Comparison of ENCODE assay signal across 8 cellular contexts in genomic region chr7:151017370-151017952, GRCh38. TPM values are rescaled to one million over a fixed set of nuclear protein-coding genes. Genes with fewer than 3 reads are reported as not detected.
DNase-seq lines count a peak whose midpoint lies in the region; ATAC-seq and TF ChIP-seq lines count a peak whose summit lies in the region.

No MANE protein-coding gene starts in this region.

- intact Hi-C loops in lower lobe of right lung (cut with DNase I) = no loop called here

- no peaks in the 10 kb centered on the region for H3K79me2 ChIP-seq in GM23248 (ENCODE audit: insufficient read depth)

- peaks cover 7% of the 10 kb centered on the region; the same call in 1 of the 2 replicates for H3K36me3 ChIP-seq in BLaER1
- H3K36me3 ChIP-seq in GM23248 (ENCODE audit: low read depth) = no peaks in the 10 kb centered on the region
- H3K36me3 ChIP-seq in WERI-Rb-1 = no peaks in the 10 kb centered on the region
- no peaks in the 10 kb centered on the region for H3K36me3 ChIP-seq in lower lobe of right lung

- in situ Hi-C loops in GM23248 (cut with MboI) = no loop called here

- no peaks in the 10 kb centered on the region for H3F3A ChIP-seq in GM23248 (ENCODE audit: insufficient read depth)

- H3K9me2 ChIP-seq in GM23248 (ENCODE audit: insufficient read depth) = no peaks in the 10 kb centered on the region

- H3K4me1 ChIP-seq in BLaER1 (peaks cover 78% of the 10 kb centered on the region), GM23248 (ENCODE audit: insufficient read depth) (no peaks in the 10 kb centered on the region), lower lobe of right lung (peaks cover 22% of the 10 kb centered on the region)

- no peak for ATAC-seq in lower lobe of right lung
- ATAC-seq in HG02642 (IDR thresholded peaks at IDR 0.05; ENCODE audit: poor library complexity, unreplicated experiment) = no peak
- ATAC-seq in HG03342 (IDR thresholded peaks at IDR 0.05; ENCODE audit: unreplicated experiment) = no peak

- 33% methylated on average over 13 of the region's 13 CpGs for WGBS in GM23248 (ENCODE audit: low coverage in 1 of 2, low lambda C conversion rate in 2 of 2, missing lambda C conversion rate in 2 of 2), 2 experiments

- no peaks in the 10 kb centered on the region for H3K9me3 ChIP-seq in BLaER1
- no peaks in the 10 kb centered on the region for H3K9me3 ChIP-seq in GM23248 (ENCODE audit: low read depth)
- no peaks in the 10 kb centered on the region for H3K9me3 ChIP-seq in WERI-Rb-1 (ENCODE audit: severe bottlenecking)
- no peaks in the 10 kb centered on the region for H3K9me3 ChIP-seq in lower lobe of right lung

- H3K4me2 ChIP-seq in BLaER1 = peak overlapping the region; percentile 100
- no peak overlapping the region for H3K4me2 ChIP-seq in GM23248 (ENCODE audit: unreplicated experiment)

- peak overlapping the region; percentile 56 for H2AFZ ChIP-seq in GM23248

- H3K27me3 ChIP-seq in BLaER1 (peaks cover 14% of the 10 kb centered on the region), GM23248 (replicated peaks; ENCODE audit: insufficient read depth) (peaks cover 19% of the 10 kb centered on the region), WERI-Rb-1 (ENCODE audit: insufficient read depth, low read depth, severe bottlenecking) (no peaks in the 10 kb centered on the region), lower lobe of right lung (ENCODE audit: low read depth) (peaks cover 40% of the 10 kb centered on the region)

- H3K9ac ChIP-seq in BLaER1 (peak overlapping the region; percentile 73), GM23248 (no peak overlapping the region)

- H4K20me1 ChIP-seq in BLaER1 (no peaks in the 10 kb centered on the region), GM23248 (ENCODE audit: insufficient read depth) (no peaks in the 10 kb centered on the region)

- H3K27ac ChIP-seq in BLaER1 = peak overlapping the region; percentile 57
- no peak overlapping the region for H3K27ac ChIP-seq in GM23248
- peak overlapping the region; percentile 45 for H3K27ac ChIP-seq in WERI-Rb-1
- no peak overlapping the region for H3K27ac ChIP-seq in lower lobe of right lung

- DNase-seq in GM23248 (no peak), WERI-Rb-1 (peak; percentile 54), lower lobe of right lung (no peak), Kasumi-1 (lab: John Stamatoyannopoulos, UW) (no peak), OCI-M1 (lab: John Stamatoyannopoulos, UW) (no peak)

- H3K4me3 ChIP-seq in BLaER1 (peak overlapping the region; percentile 68), GM23248 (no peak overlapping the region), WERI-Rb-1 (ENCODE audit: low read depth, low read length) (peak overlapping the region; percentile 55), lower lobe of right lung (peak overlapping the region; percentile 37)

- TF ChIP-seq CTCF in WERI-Rb-1 (IDR thresholded peaks at IDR 0.05; ENCODE audit: low read depth, low read length) (no peak), lower lobe of right lung (IDR thresholded peaks at IDR 0.05) (no peak)

RNA-seq across cellular contexts. Expression of gene ATG9B, which starts 6.8 kb away (rescaled TPM):
- not detected in 2 replicates for total RNA-seq in GM23248 (2014; rRNA removed; shearing (Covaris generic))
- polyA plus RNA-seq in GM23248 (2016; fragmentation: Nextera tagmentation; extraction: Ambion mirVana) = 0.79 and 0.81 TPM in 2 replicates
- 0.38 TPM for total RNA-seq in lower lobe of right lung

RNA-seq across cellular contexts. Expression of gene ABCB8, which starts 10.8 kb away (rescaled TPM):
- total RNA-seq in GM23248 (2014; rRNA removed; shearing (Covaris generic)) = 31.6 and 32.2 TPM in 2 replicates
- 28.5 and 29.6 TPM in 2 replicates for polyA plus RNA-seq in GM23248 (2016; fragmentation: Nextera tagmentation; extraction: Ambion mirVana)
- 42.4 TPM for total RNA-seq in lower lobe of right lung

RNA-seq across cellular contexts. Expression of gene NOS3, which starts 26.6 kb away (rescaled TPM):
- total RNA-seq in GM23248 (2014; rRNA removed; shearing (Covaris generic)) = 0.13 and 0.32 TPM in 2 replicates
- 0.61 and 0.83 TPM in 2 replicates for polyA plus RNA-seq in GM23248 (2016; fragmentation: Nextera tagmentation; extraction: Ambion mirVana)
- total RNA-seq in lower lobe of right lung = 15.1 TPM

RNA-seq across cellular contexts. Expression of gene ASIC3, which starts 30.9 kb away (rescaled TPM):
- total RNA-seq in GM23248 (2014; rRNA removed; shearing (Covaris generic)) = 1.1 TPM in 1 of 2 replicates, not detected in the other
- 0.26 TPM in 1 of 2 replicates, not detected in the other for polyA plus RNA-seq in GM23248 (2016; fragmentation: Nextera tagmentation; extraction: Ambion mirVana)
- 3.7 TPM for total RNA-seq in lower lobe of right lung

RNA-seq across cellular contexts. Expression of gene KCNH2, which starts 39.3 kb away (rescaled TPM):
- not detected in 2 replicates for total RNA-seq in GM23248 (2014; rRNA removed; shearing (Covaris generic))
- polyA plus RNA-seq in GM23248 (2016; fragmentation: Nextera tagmentation; extraction: Ambion mirVana) = not detected in 2 replicates
- total RNA-seq in lower lobe of right lung = 2.4 TPM

Comparison
In these comparisons a context has a peak if more than half of its experiments do, and no peak if none do; other contexts are left out.
1. H3K27ac ChIP-seq: peak in BLaER1 (single experiment) and WERI-Rb-1 (single experiment); none in GM23248 (single experiment) and lower lobe of right lung (single experiment).
2. RNA of gene NOS3, which starts 26.6 kb away (total RNA-seq): 15.1 TPM in lower lobe of right lung (single experiment); 0.13 to 0.32 TPM in GM23248; every median in the first group is over 10 times any median in the second.